Comparison of ENCODE assay signal across 10 cellular contexts in the genomic region with DNA sequence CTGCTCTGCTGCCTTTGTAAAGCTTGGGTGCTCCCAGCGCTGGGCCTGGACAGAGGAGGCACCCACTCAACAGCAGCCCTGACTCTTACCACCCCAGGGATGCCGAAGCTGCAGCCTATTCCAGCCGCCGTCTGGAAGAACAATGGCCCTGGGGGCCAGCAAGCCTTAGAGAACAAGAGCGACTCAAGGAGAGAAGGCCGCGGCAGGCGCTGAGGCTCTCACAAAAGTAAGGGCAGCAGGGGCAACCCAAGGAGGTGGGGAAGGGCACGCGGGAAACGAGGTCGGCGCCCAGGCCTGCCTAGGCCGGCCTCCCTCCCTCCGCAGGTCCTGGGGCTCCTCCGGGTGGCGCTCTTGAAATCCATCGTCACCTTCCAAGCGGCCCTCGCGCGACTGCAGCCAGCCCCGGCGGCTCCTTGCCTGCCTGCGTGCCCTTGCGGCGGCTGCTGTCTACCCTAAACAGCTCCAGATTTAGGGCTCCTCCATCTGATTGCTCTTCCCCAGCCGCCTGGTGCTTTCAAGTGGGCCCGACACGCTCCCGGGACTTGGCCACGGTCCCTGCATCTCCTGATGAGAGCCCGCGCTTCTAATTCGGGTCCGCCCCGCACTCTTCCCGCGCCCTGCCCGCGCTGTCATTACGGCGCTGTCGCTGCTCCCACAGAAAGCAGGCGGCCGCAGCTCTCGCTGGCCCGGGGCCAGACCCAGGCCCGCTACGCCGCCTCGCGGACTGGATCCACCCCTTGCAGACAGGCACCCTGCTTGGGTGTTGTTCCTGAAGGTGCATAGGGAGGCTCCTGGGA.
DNase-seq lines count a peak whose midpoint lies in the region; ATAC-seq and TF ChIP-seq lines count a peak whose summit lies in the region.
"Had no signal": no experiment of that assay in that cellular context is flagged by ENCODE, and none has a peak within 500 bp of the region (broad histone marks: within the 10 kb centered on the region; RNA-seq: fewer than 3 reads in every experiment).

No MANE protein-coding gene starts in this region.

- ATAC-seq in Right ventricle myocardium inferior = peak; percentile 67
- peak; percentile 84 for ATAC-seq in mucosa of descending colon

- no peaks in the 10 kb centered on the region for H3K36me3 ChIP-seq in esophagus squamous epithelium
- H3K36me3 ChIP-seq in mucosa of descending colon (ENCODE audit: low read depth) = no peaks in the 10 kb centered on the region
- no peaks in the 10 kb centered on the region for H3K36me3 ChIP-seq in uterus

- DNase-seq in Right ventricle myocardium inferior (ENCODE audit: missing footprints) (peak; percentile 77), cardiac septum (ENCODE audit: low spot score) (no peak), esophagus squamous epithelium (lab: John Stamatoyannopoulos, UW) (no peak), mucosa of descending colon (peak; percentile 56 to 80 (median 67)), uterus (peak in 1 of 2 donors; percentile 30), COR-L47 (lab: John Stamatoyannopoulos, UW) (no peak), NOMO-1 (lab: John Stamatoyannopoulos, UW; ENCODE audit: unreplicated experiment in 2 of 2) (no peak), MV-4-11 (lab: John Stamatoyannopoulos, UW) (no peak)
- DNase-seq: PC-9 had no signal

- TF ChIP-seq POLR2A in esophagus squamous epithelium (IDR thresholded peaks at IDR 0.05) = no peak
- no peak for TF ChIP-seq POLR2A in uterus (IDR thresholded peaks at IDR 0.05)

- H3K4me1 ChIP-seq in esophagus squamous epithelium (peaks cover 15 to 64% (median 20%) of the 10 kb centered on the region in 3 donors), mucosa of descending colon (ENCODE audit: low read depth) (no peaks in the 10 kb centered on the region), uterus (no peaks in the 10 kb centered on the region)

- H3K27me3 ChIP-seq in esophagus squamous epithelium (no peaks in the 10 kb centered on the region), uterus (no peaks in the 10 kb centered on the region)

- H3K27ac ChIP-seq in esophagus squamous epithelium (peak overlapping the region in 3 of 4 donors; percentile 53 to 84 (median 59)), uterus (no peak overlapping the region)
- H3K27ac ChIP-seq: C4-2B, PC-9 had no signal

- intact Hi-C loops in Right ventricle myocardium inferior (cut with DNase I) (loop anchor here (5.0 kb wide), 1 partner anchor 224 kb away; no protein-coding TSS in a partner anchor), cardiac septum (cut with DNase I) (no loop called here), esophagus squamous epithelium (cut with DNase I) (no loop called here), mucosa of descending colon (cut with DNase I, micrococcal nuclease) (no loop called here), uterus (cut with DNase I; ENCODE audit: low total_unique reads) (no loop called here)

- H3K9me3 ChIP-seq in esophagus squamous epithelium = no peaks in the 10 kb centered on the region
- H3K9me3 ChIP-seq in mucosa of descending colon = no peaks in the 10 kb centered on the region
- H3K9me3 ChIP-seq in uterus = no peaks in the 10 kb centered on the region

- 44 to 54% methylated on average over 9 to 22 of the region's 53 CpGs for WGBS in esophagus squamous epithelium, 2 donors

- H3K4me3 ChIP-seq in esophagus squamous epithelium = peak overlapping the region; percentile 23 to 60 (median 43)
- H3K4me3 ChIP-seq in mucosa of descending colon = no peak overlapping the region
- peak overlapping the region; percentile 10 to 17 for H3K4me3 ChIP-seq in uterus
- H3K4me3 ChIP-seq: PC-9 had no signal

- TF ChIP-seq CTCF in esophagus squamous epithelium (IDR thresholded peaks at IDR 0.05) (peak in 2 of 6 experiments; percentile 18 to 34), mucosa of descending colon (IDR thresholded peaks at IDR 0.05) (no peak), uterus (IDR thresholded peaks at IDR 0.05) (peak in 1 of 4 experiments; percentile 25)

Comparison
In these comparisons a context has a peak if more than half of its experiments do, and no peak if none do; other contexts are left out.
1. DNase-seq: peak in Right ventricle myocardium inferior (single experiment) and mucosa of descending colon (3 of 3); none in cardiac septum (single experiment), esophagus squamous epithelium (single experiment), COR-L47 (single experiment), NOMO-1 (0 of 2) and MV-4-11 (single experiment).
2. H3K27ac ChIP-seq: peak in esophagus squamous epithelium (3 of 4); none in uterus (0 of 2).